ENCODE assay signal across 8 cellular contexts in genomic region chr16:50245417-50246298, GRCh38. TPM values are rescaled to one million over a fixed set of nuclear protein-coding genes. Genes with fewer than 3 reads are reported as not detected.
DNase-seq lines count a peak whose midpoint lies in the region; ATAC-seq and TF ChIP-seq lines count a peak whose summit lies in the region.

No MANE protein-coding gene starts in this region.

- no peaks in the 10 kb centered on the region for H3K36me3 Mint-ChIP-seq in chondrocyte (ENCODE audit: low read depth)

- peak; percentile 81 for ATAC-seq in GM21381 (IDR thresholded peaks at IDR 0.05; ENCODE audit: unreplicated experiment)
- ATAC-seq in right lobe of liver, result peak; percentile 80 to 89 (median 84)
- no peak for ATAC-seq in HG02840 (IDR thresholded peaks at IDR 0.05; ENCODE audit: low FRiP score, unreplicated experiment)

- H3K9me3 ChIP-seq in HUES64 (ENCODE audit: insufficient read depth, low read depth, low read length) (no peaks in the 10 kb centered on the region), WERI-Rb-1 (ENCODE audit: severe bottlenecking) (no peaks in the 10 kb centered on the region), right lobe of liver (no peaks in the 10 kb centered on the region)

- peak overlapping the region; percentile 65 for H3K4me3 Mint-ChIP-seq in chondrocyte (ENCODE audit: unreplicated experiment)

- peaks cover 10% of the 10 kb centered on the region for H3K4me1 Mint-ChIP-seq in chondrocyte (ENCODE audit: low read depth)

- TF ChIP-seq CTCF in WERI-Rb-1 (IDR thresholded peaks at IDR 0.05; ENCODE audit: low read depth, low read length) (peak; percentile 35; the same call in 1 of the 2 replicates), chondrocyte (IDR thresholded peaks at IDR 0.05) (peak; percentile 75), right lobe of liver (IDR thresholded peaks at IDR 0.05) (peak in 2 of 4 donors; percentile 23 to 58)

- H3K9me3 Mint-ChIP-seq in chondrocyte (ENCODE audit: low read depth), result no peaks in the 10 kb centered on the region

- 2% methylated on average over 60 of the region's 74 CpGs for WGBS in HUES64
- 0% methylated on average over 6 of the region's 74 CpGs for WGBS in right lobe of liver (ENCODE audit: insufficient coverage, low coverage, low lambda C conversion rate, missing lambda C conversion rate)

- no peaks in the 10 kb centered on the region for H3K36me3 ChIP-seq in HUES64 (ENCODE audit: insufficient read depth, low read length)
- no peaks in the 10 kb centered on the region for H3K36me3 ChIP-seq in WERI-Rb-1
- H3K36me3 ChIP-seq in right lobe of liver, result no peaks in the 10 kb centered on the region

- intact Hi-C loops in right lobe of liver (cut with DNase I), result no loop called here

- H3K27me3 ChIP-seq in HUES64 (ENCODE audit: insufficient read depth, low read length), result peaks cover 25% of the 10 kb centered on the region
- H3K27me3 ChIP-seq in WERI-Rb-1 (ENCODE audit: insufficient read depth, low read depth, severe bottlenecking), result no peaks in the 10 kb centered on the region
- no peaks in the 10 kb centered on the region for H3K27me3 ChIP-seq in right lobe of liver

- H3K27ac ChIP-seq in HUES64 (ENCODE audit: low read depth, low read length), result no peak overlapping the region
- H3K27ac ChIP-seq in WERI-Rb-1, result peak overlapping the region; percentile 81
- no peak overlapping the region for H3K27ac ChIP-seq in right lobe of liver

- H3K4me3 ChIP-seq in HUES64 (ENCODE audit: low read length), result peak overlapping the region; percentile 66
- peak overlapping the region; percentile 75 for H3K4me3 ChIP-seq in WERI-Rb-1 (ENCODE audit: low read depth, low read length)
- peak overlapping the region; percentile 42 to 60 (median 46) for H3K4me3 ChIP-seq in right lobe of liver

- no peak for TF ChIP-seq POLR2A in right lobe of liver (IDR thresholded peaks at IDR 0.05)

- peaks cover 13% of the 10 kb centered on the region for H3K27me3 Mint-ChIP-seq in chondrocyte (ENCODE audit: low read depth)

- no peak overlapping the region for H3K27ac Mint-ChIP-seq in chondrocyte (ENCODE audit: unreplicated experiment)

- peak overlapping the region; percentile 30; the same call in 1 of the 2 replicates for H3K9ac ChIP-seq in HUES64 (ENCODE audit: low read depth, low read length)

- DNase-seq in DMS53 (lab: John Stamatoyannopoulos, UW) (peak; percentile 75), WERI-Rb-1 (peak; percentile 59), chondrocyte (ENCODE audit: low spot score) (no peak), right lobe of liver (peak in 1 of 3 donors; percentile 51)
- peak; percentile 19 for DNase-seq in stimulated activated CD8-positive, alpha-beta memory T cell treated with anti-CD3 and anti-CD28 coated beads, Interleukin-15, amount 100 ng/mL, for 24 hours (ENCODE audit: low read depth)

- peaks cover 16% of the 10 kb centered on the region for H3K4me1 ChIP-seq in HUES64 (ENCODE audit: insufficient read depth, low read length)
- no peaks in the 10 kb centered on the region for H3K4me1 ChIP-seq in right lobe of liver

RNA-seq across cellular contexts. Expression of gene ADCY7, which starts 20.7 kb away (rescaled TPM):
- 1.3 TPM for polyA plus RNA-seq in HUES64 (2013, experiment 1 of 2)
- polyA plus RNA-seq in HUES64 (2013, experiment 2 of 2), result 3.0 TPM
- 8.8 to 11.8 TPM (median 9.1 TPM) in 3 replicates for total RNA-seq in chondrocyte
- total RNA-seq in right lobe of liver, result 10 to 100 TPM in 1 of 6 experiments, 1 to 10 TPM in 5; 2.5 to 10.2 (median 6.5) TPM
